In genomic region chr5:52856564-52856963, GRCh38 we compare ENCODE assay signal across 12 cellular contexts.
DNase-seq lines count a peak whose midpoint lies in the region; ATAC-seq and TF ChIP-seq lines count a peak whose summit lies in the region.
"Had no signal": no experiment of that assay in that cellular context is flagged by ENCODE, and none has a peak within 500 bp of the region (broad histone marks: within the 10 kb centered on the region; RNA-seq: fewer than 3 reads in every experiment).

No MANE protein-coding gene starts in this region.

- no peaks in the 10 kb centered on the region for H3K27me3 ChIP-seq in GM06990 (replicated peaks; ENCODE audit: control insufficient read depth, insufficient read depth, low read length)
- H3K27me3 ChIP-seq in Karpas-422 (ENCODE audit: low read length), result no peaks in the 10 kb centered on the region
- H3K27me3 ChIP-seq in right cardiac atrium (ENCODE audit: control insufficient read depth, insufficient read depth), result no peaks in the 10 kb centered on the region
- H3K27me3 ChIP-seq: heart right ventricle had no signal

- no peaks in the 10 kb centered on the region for H3K79me2 ChIP-seq in Karpas-422 (ENCODE audit: low read length)

- no peaks in the 10 kb centered on the region for H3K9me2 ChIP-seq in Karpas-422 (replicated peaks; ENCODE audit: insufficient read depth, low read length)

- H3K4me1 ChIP-seq in Karpas-422 (ENCODE audit: low read length) (no peaks in the 10 kb centered on the region; the same call in 1 of the 2 replicates), right cardiac atrium (ENCODE audit: control insufficient read depth, insufficient read depth, low read length) (no peaks in the 10 kb centered on the region)

- no peak for TF ChIP-seq CTCF in GM06990 (IDR thresholded peaks at IDR 0.05; ENCODE audit: insufficient read depth, low read length, poor library complexity, severe bottlenecking)
- TF ChIP-seq CTCF in choroid plexus epithelial cell (conservative IDR thresholded peaks at IDR 0.05; ENCODE audit: low read depth, low read length), result no peak

- WGBS in right cardiac atrium, result 82% methylated on average over 3 of the region's 3 CpGs

- no peak overlapping the region for H3K9ac ChIP-seq in Karpas-422 (ENCODE audit: low read length)

- ATAC-seq in GM21529 (IDR thresholded peaks at IDR 0.05; ENCODE audit: unreplicated experiment) (peak; percentile 86), HG03378 (IDR thresholded peaks at IDR 0.05; ENCODE audit: unreplicated experiment) (peak; percentile 92), right cardiac atrium (no peak), GM18873 (IDR thresholded peaks at IDR 0.05; ENCODE audit: low FRiP score, unreplicated experiment) (no peak)
- ATAC-seq: heart right ventricle had no signal

- H3K9me3 ChIP-seq in Karpas-422 (ENCODE audit: low read length) (no peaks in the 10 kb centered on the region), right cardiac atrium (ENCODE audit: control insufficient read depth, low read length) (no peaks in the 10 kb centered on the region)
- H3K9me3 ChIP-seq: heart right ventricle had no signal

- H3K27ac ChIP-seq in caudate nucleus (ENCODE audit: low read depth, low read length) (no peak overlapping the region), Karpas-422 (ENCODE audit: low read length) (no peak overlapping the region), right cardiac atrium (ENCODE audit: low read length) (no peak overlapping the region)
- H3K27ac ChIP-seq: heart right ventricle had no signal

- H3K4me3 ChIP-seq in GM06990 (replicated peaks; ENCODE audit: low read depth, low read length), result no peak overlapping the region
- H3K4me3 ChIP-seq in choroid plexus epithelial cell (ENCODE audit: low read depth, low read length), result no peak overlapping the region
- H3K4me3 ChIP-seq in Karpas-422 (ENCODE audit: low read length), result no peak overlapping the region
- no peak overlapping the region for H3K4me3 ChIP-seq in right cardiac atrium (ENCODE audit: low read length)
- H3K4me3 ChIP-seq: heart right ventricle had no signal

- H4K20me1 ChIP-seq in Karpas-422 (ENCODE audit: insufficient read depth, low read depth, low read length), result no peaks in the 10 kb centered on the region

- H3K4me2 ChIP-seq in Karpas-422 (ENCODE audit: low read depth, low read length, poor library complexity, severe bottlenecking), result no peak overlapping the region

- intact Hi-C loops in right cardiac atrium (cut with DNase I), result no loop called here

- H2AFZ ChIP-seq in Karpas-422 (ENCODE audit: low read length), result no peak overlapping the region

- DNase-seq in GM06990 (ENCODE audit: extremely low read depth, insufficient read length) (peak; percentile 9), choroid plexus epithelial cell (ENCODE audit: low read depth) (peak; percentile 60), caudate nucleus (lab: John Stamatoyannopoulos, UW) (no peak), Karpas-422 (no peak), right cardiac atrium (no peak)
- DNase-seq: activated CD4-positive, CD25-positive, alpha-beta regulatory T cell; heart right ventricle; NCI-H446; stimulated activated naive CD4-positive, alpha-beta T cell had no signal

- H3K36me3 ChIP-seq in GM06990 (ENCODE audit: control insufficient read depth, insufficient read depth, low read length) (no peaks in the 10 kb centered on the region), Karpas-422 (ENCODE audit: insufficient read depth, low read length) (no peaks in the 10 kb centered on the region)

Comparison
In these comparisons a context has a peak if more than half of its experiments do, and no peak if none do; other contexts are left out.
1. DNase-seq: peak in GM06990 (single experiment) and choroid plexus epithelial cell (single experiment); none in caudate nucleus (0 of 61), Karpas-422 (single experiment) and right cardiac atrium (0 of 3).
2. ATAC-seq: peak in GM21529 (single experiment) and HG03378 (single experiment); none in right cardiac atrium (0 of 2) and GM18873 (single experiment).